Comparison of ENCODE assay signal across 22 cellular contexts in genomic region chr2:215392164-215392563, GRCh38.
"Had no signal": no experiment of that assay in that cellular context is flagged by ENCODE, and none has a peak within 500 bp of the region (broad histone marks: within the 10 kb centered on the region; RNA-seq: fewer than 3 reads in every experiment).

No MANE protein-coding gene starts in this region.

- H2AFZ ChIP-seq: PC-9 had no signal

- H3K27me3 ChIP-seq: brain microvascular endothelial cell, cardiac muscle cell had no signal

- DNase-seq: activated CD4-positive, alpha-beta memory T cell treated with anti-CD3 and anti-CD28 coated beads for 36 hours; activated CD4-positive, alpha-beta T cell treated with anti-CD3 and anti-CD28 coated beads, Interleukin-2, amount 10 ng/mL, durations not matched to agents 7 days and 5 days; activated CD4-positive, CD25-positive, alpha-beta regulatory T cell; activated CD8-positive, alpha-beta memory T cell treated with anti-CD3 and anti-CD28 coated beads, Interleukin-2, amount 50 U/mL, for 4 hours; activated effector memory CD4-positive, alpha-beta T cell treated with Interleukin-2 at 50 U/mL for 16 hours; activated naive CD4-positive, alpha-beta T cell; activated naive CD8-positive, alpha-beta T cell treated with anti-CD3 and anti-CD28 coated beads, Interleukin-2, amount 50 U/mL, for 24 hours; activated T-cell treated with anti-CD3 and anti-CD28 coated beads, Interleukin-2, amount 50 U/mL, for 1 hour; amygdala; brain microvascular endothelial cell; KG1; NCI-H1048; NCI-H146; NCI-H187 treated with DMSO at 0.1 percent for 48 hours; NCI-H2081 treated with DMSO at 0.1 percent for 48 hours; NCI-H446; NCI-H524; SIG-M5; T-helper 1 cell had no signal

- H3K4me2 ChIP-seq: PC-9 had no signal

- H3K4me3 ChIP-seq: cardiac muscle cell, PC-9 had no signal

- ATAC-seq: activated naive CD8-positive, alpha-beta T cell treated with anti-CD3 and anti-CD28 coated beads, Interleukin-2, amount 50 U/mL, for 24 hours had no signal

- H3K27ac ChIP-seq: brain microvascular endothelial cell, cardiac muscle cell, PC-9, VCaP had no signal
